18 cellular contexts compared by ENCODE assay signal in genomic region chr10:13943735-13944398, GRCh38.
DNase-seq lines count a peak whose midpoint lies in the region; ATAC-seq and TF ChIP-seq lines count a peak whose summit lies in the region.
"Had no signal": no experiment of that assay in that cellular context is flagged by ENCODE, and none has a peak within 500 bp of the region (broad histone marks: within the 10 kb centered on the region; RNA-seq: fewer than 3 reads in every experiment).

No MANE protein-coding gene starts in this region.

- ATAC-seq in WTC11 (peak; percentile 48; the same call in 1 of the 2 replicates), left ventricle myocardium superior (peak; percentile 85), GM21786 (IDR thresholded peaks at IDR 0.05; ENCODE audit: unreplicated experiment) (no peak), GM19395 (IDR thresholded peaks at IDR 0.05; ENCODE audit: unreplicated experiment) (no peak)

- intact Hi-C loops in left ventricle myocardium superior (cut with micrococcal nuclease): no loop called here

- H3K4me1 Mint-ChIP-seq in WTC11 (peaks cover 28% of the 10 kb centered on the region), osteocyte (ENCODE audit: unreplicated experiment) (peaks cover 87% of the 10 kb centered on the region)

- H3K4me3 Mint-ChIP-seq in WTC11 (no peak overlapping the region), osteocyte (ENCODE audit: unreplicated experiment) (no peak overlapping the region)
- H3K4me3 Mint-ChIP-seq: CD4-positive, alpha-beta memory T cell had no signal

- CTCF ChIA-PET in WTC11 (lab: Charles Lee): no interaction called here

- H3K36me3 Mint-ChIP-seq in WTC11 (no peaks in the 10 kb centered on the region), osteocyte (ENCODE audit: unreplicated experiment) (peaks cover 26% of the 10 kb centered on the region)
- H3K36me3 Mint-ChIP-seq: CD4-positive, alpha-beta memory T cell had no signal

- peak; percentile 4 for DNase-seq in NCI-H82 (lab: John Stamatoyannopoulos, UW)
- DNase-seq in NCI-H82 treated with DMSO at 0.1 percent for 48 hours (lab: John Stamatoyannopoulos, UW; ENCODE audit: unreplicated experiment): no peak
- DNase-seq in WTC11 (ENCODE audit: low spot score): peak; percentile 37
- no peak for DNase-seq in left ventricle myocardium superior
- DNase-seq in osteocyte (ENCODE audit: extremely low spot score, unreplicated experiment): no peak
- DNase-seq in activated CD4-positive, alpha-beta T cell treated with anti-CD3 and anti-CD28 coated beads, Interleukin-2, amount 50 U/mL, for 1 hour: no peak
- DNase-seq: 8988T; BE2C; CD4-positive, alpha-beta memory T cell; DMS79 treated with DMSO at 0.1 percent for 48 hours; GM23248; KBM-7; NCI-H1436 treated with DMSO at 0.1 percent for 48 hours; NCI-H2081; NCI-H226; NCI-H526 treated with DMSO at 0.1 percent for 48 hours had no signal

- no peak overlapping the region for H3K27ac Mint-ChIP-seq in WTC11
- peak overlapping the region; percentile 60 for H3K27ac Mint-ChIP-seq in osteocyte (ENCODE audit: unreplicated experiment)

- peaks cover 8% of the 10 kb centered on the region for H3K9me3 Mint-ChIP-seq in WTC11
- H3K9me3 Mint-ChIP-seq in osteocyte (ENCODE audit: unreplicated experiment): no peaks in the 10 kb centered on the region

- POLR2A ChIA-PET in WTC11 (lab: Charles Lee): no interaction called here

- TF ChIP-seq CTCF in WTC11 (IDR thresholded peaks at IDR 0.05) (no peak), osteocyte (IDR thresholded peaks at IDR 0.05) (no peak)

- H3K27me3 Mint-ChIP-seq in WTC11 (ENCODE audit: low read depth) (no peaks in the 10 kb centered on the region), osteocyte (ENCODE audit: unreplicated experiment) (no peaks in the 10 kb centered on the region)

TF ChIP-seq in WTC11, 78 proteins besides CTCF, POLR2A, EP300 and RAD21:
- TF ChIP-seq ZNF532 (CRISPR knock-in tag; IDR thresholded peaks at IDR 0.05; ENCODE audit: borderline replicate concordance) (no peak), NR3C1 (CRISPR knock-in tag; conservative IDR thresholded peaks at IDR 0.05; ENCODE audit: low read depth) (no peak), USF2 (CRISPR knock-in tag; IDR thresholded peaks at IDR 0.05) (no peak), ZNF138 (CRISPR knock-in tag; conservative IDR thresholded peaks at IDR 0.05) (no peak), RORB (CRISPR knock-in tag; IDR thresholded peaks at IDR 0.05) (no peak), IRF1 (CRISPR knock-in tag; IDR thresholded peaks at IDR 0.05) (no peak), SMAD4 (CRISPR knock-in tag; IDR thresholded peaks at IDR 0.05) (no peak), ATF1 (CRISPR knock-in tag; IDR thresholded peaks at IDR 0.05) (no peak), CDX4 (CRISPR knock-in tag; IDR thresholded peaks at IDR 0.05; ENCODE audit: borderline replicate concordance) (no peak)

Comparison
In these comparisons a context has a peak if more than half of its experiments do, and no peak if none do; other contexts are left out.
1. DNase-seq: peak in NCI-H82 (single experiment) and WTC11 (single experiment); none in NCI-H82 treated with DMSO at 0.1 percent for 48 hours (single experiment), left ventricle myocardium superior (single experiment), osteocyte (single experiment) and activated CD4-positive, alpha-beta T cell treated with anti-CD3 and anti-CD28 coated beads, Interleukin-2, amount 50 U/mL, for 1 hour (single experiment).
2. ATAC-seq: peak in WTC11 (single experiment) and left ventricle myocardium superior (single experiment); none in GM21786 (single experiment) and GM19395 (single experiment).